ENCODE assay signal across 30 cellular contexts in the genomic region with DNA sequence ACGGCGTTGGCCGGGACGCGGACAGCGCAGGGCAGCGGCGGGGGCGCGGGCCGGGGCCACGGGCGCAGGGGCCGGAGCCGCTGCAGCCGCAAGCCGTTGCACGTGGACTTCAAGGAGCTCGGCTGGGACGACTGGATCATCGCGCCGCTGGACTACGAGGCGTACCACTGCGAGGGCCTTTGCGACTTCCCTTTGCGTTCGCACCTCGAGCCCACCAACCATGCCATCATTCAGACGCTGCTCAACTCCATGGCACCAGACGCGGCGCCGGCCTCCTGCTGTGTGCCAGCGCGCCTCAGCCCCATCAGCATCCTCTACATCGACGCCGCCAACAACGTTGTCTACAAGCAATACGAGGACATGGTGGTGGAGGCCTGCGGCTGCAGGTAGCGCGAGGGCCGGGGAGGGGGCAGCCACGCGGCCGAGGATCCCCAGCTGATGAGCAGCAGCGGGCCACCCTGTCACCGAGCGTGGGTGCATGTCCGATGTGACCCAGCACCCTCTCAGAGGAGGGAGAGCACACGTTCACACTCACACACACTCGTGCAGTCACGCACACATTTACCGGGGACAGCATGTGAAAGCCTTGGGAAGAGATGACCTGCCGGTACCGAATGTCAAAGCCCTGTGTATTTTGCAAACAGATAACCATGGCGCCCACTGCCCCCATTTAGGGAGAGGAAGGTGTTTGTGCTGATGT. TPM values are rescaled to one million over a fixed set of nuclear protein-coding genes. Genes with fewer than 3 reads are reported as not detected.
DNase-seq lines count a peak whose midpoint lies in the region; ATAC-seq and TF ChIP-seq lines count a peak whose summit lies in the region.
"Had no signal": no experiment of that assay in that cellular context is flagged by ENCODE, and none has a peak within 500 bp of the region (broad histone marks: within the 10 kb centered on the region; RNA-seq: fewer than 3 reads in every experiment).

No MANE protein-coding gene starts in this region.

- H3K4me1 Mint-ChIP-seq in brain = peaks cover 36% of the 10 kb centered on the region
- peaks cover 27% of the 10 kb centered on the region for H3K4me1 Mint-ChIP-seq in nephron progenitor cell

- no peak for TF ChIP-seq CTCF in mammary epithelial cell (conservative IDR thresholded peaks at IDR 0.05 in 1 of 2, IDR thresholded peaks at IDR 0.05 in 1 of 2; ENCODE audit: extremely low read depth in 1 of 2, insufficient read depth in 1 of 2, low read depth in 1 of 2, low read length in 2 of 2)
- TF ChIP-seq CTCF in breast epithelium (IDR thresholded peaks at IDR 0.05) = no peak
- no peak for TF ChIP-seq CTCF in brain (conservative IDR thresholded peaks at IDR 0.05)
- TF ChIP-seq CTCF in nephron progenitor cell (IDR thresholded peaks at IDR 0.05) = no peak
- no peak for TF ChIP-seq CTCF in suprapubic skin (IDR thresholded peaks at IDR 0.05)
- no peak for TF ChIP-seq CTCF in ovary (IDR thresholded peaks at IDR 0.05)

- peak overlapping the region; percentile 18 for H2AFZ ChIP-seq in mammary epithelial cell (ENCODE audit: low read depth, low read length)

- 16% methylated on average over 19 of the region's 60 CpGs for WGBS in mammary epithelial cell (ENCODE audit: low coverage, missing lambda C conversion rate)
- 32% methylated on average over 24 of the region's 60 CpGs for WGBS in suprapubic skin
- 25 to 36% (median 26%) methylated on average over 56 to 60 of the region's 60 CpGs for WGBS in ovary, 3 donors

- H3K36me3 ChIP-seq in mammary epithelial cell (ENCODE audit: insufficient read depth, low read length) = no peaks in the 10 kb centered on the region
- H3K36me3 ChIP-seq in breast epithelium = no peaks in the 10 kb centered on the region
- no peaks in the 10 kb centered on the region for H3K36me3 ChIP-seq in suprapubic skin
- H3K36me3 ChIP-seq in ovary = no peaks in the 10 kb centered on the region
- H3K36me3 ChIP-seq: BE2C, brain microvascular endothelial cell, esophagus squamous epithelium, stomach, upper lobe of right lung had no signal

- BruUV-seq in mammary epithelial cell (replicated peaks; lab: Mats Ljungman, UMichigan) = no TSS peak

- ATAC-seq in HG03342 (IDR thresholded peaks at IDR 0.05; ENCODE audit: unreplicated experiment) = no peak
- ATAC-seq: activated naive CD8-positive, alpha-beta T cell treated with anti-CD3 and anti-CD28 coated beads, Interleukin-2, amount 50 U/mL, for 24 hours; effector memory CD8-positive, alpha-beta T cell; GM12878; Panc1; upper lobe of right lung had no signal

- H3K4me3 ChIP-seq in mammary epithelial cell (replicated peaks in 1 of 3; ENCODE audit: insufficient read depth in 1 of 3, low read depth in 2 of 3, low read length in 3 of 3) (no peak overlapping the region), breast epithelium (peak overlapping the region in 1 of 3 donors; percentile 44), suprapubic skin (peak overlapping the region; percentile 20), ovary (no peak overlapping the region)
- H3K4me3 ChIP-seq: GM12878, upper lobe of right lung had no signal

- DNase-seq in mammary epithelial cell (no peak), breast epithelium (ENCODE audit: low spot score in 2 of 2) (no peak), nephron progenitor cell (peak; percentile 37), suprapubic skin (ENCODE audit: low spot score in 2 of 2) (no peak), NCI-H1048 (lab: John Stamatoyannopoulos, UW) (no peak), ovary (no peak)
- DNase-seq: activated CD4-positive, alpha-beta T cell treated with anti-CD3 and anti-CD28 coated beads, Interleukin-2, amount 50 U/mL, for 4 hours; activated CD8-positive, alpha-beta memory T cell treated with anti-CD3 and anti-CD28 coated beads, Interleukin-2, amount 50 U/mL, for 48 hours; activated effector memory CD4-positive, alpha-beta T cell treated with anti-CD3 and anti-CD28 coated beads, Interleukin-2, amount 50 U/mL, for 16 hours; activated naive CD8-positive, alpha-beta T cell treated with anti-CD3 and anti-CD28 coated beads, Interleukin-2, amount 50 U/mL, for 24 hours; BE2C; brain microvascular endothelial cell; COR-L47; DMS79 treated with DMSO at 0.1 percent for 48 hours; effector memory CD8-positive, alpha-beta T cell; esophagus squamous epithelium; NCI-H1417 treated with DMSO at 0.1 percent for 48 hours; NCI-H2107; spleen; stimulated activated CD4-positive, alpha-beta T cell treated with anti-CD3 and anti-CD28 coated beads, Interleukin-4, amount 100 ng/mL, for 4 hours; stomach had no signal

- H3K36me3 Mint-ChIP-seq in brain (no peaks in the 10 kb centered on the region), nephron progenitor cell (ENCODE audit: low read depth) (no peaks in the 10 kb centered on the region)

- peaks cover 49% of the 10 kb centered on the region for H3K27me3 ChIP-seq in mammary epithelial cell (ENCODE audit: insufficient read depth, low read length)
- H3K27me3 ChIP-seq in breast epithelium = peaks cover 0 to 71% of the 10 kb centered on the region in 2 donors
- H3K27me3 ChIP-seq in suprapubic skin = peaks cover 89% of the 10 kb centered on the region
- H3K27me3 ChIP-seq in ovary = peaks cover 5% of the 10 kb centered on the region

- H3K27ac Mint-ChIP-seq in brain (no peak overlapping the region), nephron progenitor cell (no peak overlapping the region)
- H3K27ac Mint-ChIP-seq: activated naive CD8-positive, alpha-beta T cell treated with anti-CD3 and anti-CD28 coated beads, Interleukin-2, amount 50 U/mL, for 24 hours; effector memory CD8-positive, alpha-beta T cell; T-helper 1 cell treated with Interleukin-12 subunit alpha and Interleukin-12 subunit beta and Interleukin-4 antibody, amounts not matched to agents 30 μg/mL and 1 μg/mL, for 36 hours had no signal

- TF ChIP-seq POLR2A in breast epithelium (IDR thresholded peaks at IDR 0.05) (no peak), suprapubic skin (IDR thresholded peaks at IDR 0.05) (no peak), ovary (IDR thresholded peaks at IDR 0.05) (no peak)

- H3K27me3 Mint-ChIP-seq in brain (peaks cover 90% of the 10 kb centered on the region), nephron progenitor cell (ENCODE audit: low read depth, poor library complexity) (peaks cover 91% of the 10 kb centered on the region)

- peaks cover 2% of the 10 kb centered on the region for H4K20me1 ChIP-seq in mammary epithelial cell (ENCODE audit: insufficient read depth, low read length)

- H3K9me3 Mint-ChIP-seq in brain (peaks cover 0 to 7% (median 0%) of the 10 kb centered on the region in 5 experiments), nephron progenitor cell (no peaks in the 10 kb centered on the region)
- H3K9me3 Mint-ChIP-seq: activated naive CD8-positive, alpha-beta T cell treated with anti-CD3 and anti-CD28 coated beads, Interleukin-2, amount 50 U/mL, for 24 hours; effector memory CD8-positive, alpha-beta T cell; T-helper 1 cell treated with Interleukin-12 subunit alpha and Interleukin-12 subunit beta and Interleukin-4 antibody, amounts not matched to agents 30 μg/mL and 1 μg/mL, for 36 hours had no signal

- CTCF ChIA-PET in mammary epithelial cell (lab: Charles Lee; ENCODE audit: low non-redundant PET) = no interaction called here

- intact Hi-C loops in mammary epithelial cell (cut with micrococcal nuclease) = no loop called here
- intact Hi-C loops in breast epithelium (cut with DNase I; ENCODE audit: low total_unique reads) = no loop called here
- intact Hi-C loops in ovary (cut with DNase I) = no loop called here

- in situ Hi-C loops in mammary epithelial cell (cut with MboI; ENCODE audit: low sequenced_read_pairs in 2 of 2) = no loop called here

- H3K9me3 ChIP-seq in mammary epithelial cell (replicated peaks; ENCODE audit: insufficient read depth, low read length) = no peaks in the 10 kb centered on the region
- no peaks in the 10 kb centered on the region for H3K9me3 ChIP-seq in breast epithelium
- no peaks in the 10 kb centered on the region for H3K9me3 ChIP-seq in suprapubic skin
- H3K9me3 ChIP-seq in ovary = no peaks in the 10 kb centered on the region
- H3K9me3 ChIP-seq: BE2C, esophagus squamous epithelium, spleen, upper lobe of right lung had no signal

- H3K9ac ChIP-seq in mammary epithelial cell (ENCODE audit: insufficient read depth, low read length) = no peak overlapping the region

- H3K4me3 Mint-ChIP-seq in brain (peak overlapping the region in 3 of 5 experiments; percentile 30 to 70 (median 65)), nephron progenitor cell (no peak overlapping the region)
- H3K4me3 Mint-ChIP-seq: activated naive CD8-positive, alpha-beta T cell treated with anti-CD3 and anti-CD28 coated beads, Interleukin-2, amount 50 U/mL, for 24 hours; T-helper 1 cell treated with Interleukin-12 subunit alpha and Interleukin-12 subunit beta and Interleukin-4 antibody, amounts not matched to agents 30 μg/mL and 1 μg/mL, for 36 hours had no signal

- no peaks in the 10 kb centered on the region for H3K79me2 ChIP-seq in mammary epithelial cell (ENCODE audit: insufficient read depth, low read length)

- dilution Hi-C loops in mammary epithelial cell (cut with HindIII; ENCODE audit: low sequenced_read_pairs) = no loop called here

- no peak overlapping the region for H3K4me2 ChIP-seq in mammary epithelial cell (ENCODE audit: insufficient read depth, low read depth, low read length)

- H3K27ac ChIP-seq in mammary epithelial cell (ENCODE audit: insufficient read depth, low read depth, low read length) (no peak overlapping the region), breast epithelium (no peak overlapping the region), suprapubic skin (no peak overlapping the region), ovary (no peak overlapping the region)
- H3K27ac ChIP-seq: brain microvascular endothelial cell, esophagus squamous epithelium, HL-60, stomach, upper lobe of right lung, VCaP had no signal

- TF ChIP-seq EP300 in suprapubic skin (IDR thresholded peaks at IDR 0.05) (no peak), ovary (IDR thresholded peaks at IDR 0.05) (no peak)

- H3K4me1 ChIP-seq in mammary epithelial cell (ENCODE audit: insufficient read depth, low read length) = peaks cover 3% of the 10 kb centered on the region
- peaks cover 0 to 7% of the 10 kb centered on the region in 2 donors for H3K4me1 ChIP-seq in breast epithelium
- H3K4me1 ChIP-seq in suprapubic skin = peaks cover 42% of the 10 kb centered on the region
- H3K4me1 ChIP-seq in ovary (ENCODE audit: insufficient read depth) = peaks cover 8% of the 10 kb centered on the region
- H3K4me1 ChIP-seq: BE2C had no signal

RNA-seq across cellular contexts. Expression of a gene that starts 4.2 kb away (rescaled TPM):
- total RNA-seq in mammary epithelial cell = under 1 TPM in 1 of 2 donors, not detected in 1; under 0.01 TPM
- polyA plus RNA-seq in mammary epithelial cell = not detected
- not detected for polyA minus RNA-seq in mammary epithelial cell
- total RNA-seq in breast epithelium = under 1 TPM; under 0.01 to 0.15 (median under 0.01) TPM
- 0.10 TPM for polyA plus RNA-seq in brain (ENCODE audit: insufficient read depth, low read depth, low replicate concordance)
- total RNA-seq in suprapubic skin = 1 to 10 TPM; 1.9 to 3.1 (median 2.4) TPM
- total RNA-seq in ovary = 1 to 10 TPM in 1 of 7 donors, under 1 TPM in 6; 0.11 to 1.7 (median 0.48) TPM
- under 1 TPM; 0.21 to 0.83 TPM for polyA plus RNA-seq in ovary
- total RNA-seq: MCF 10A had no signal

RNA-seq across cellular contexts. Expression of a gene that starts 20.3 kb away (rescaled TPM):
- total RNA-seq in mammary epithelial cell (10 to 100 TPM; 20.5 to 26.5 TPM), breast epithelium (10 to 100 TPM; 19.0 to 31.8 (median 25.9) TPM), suprapubic skin (10 to 100 TPM; 23.3 to 38.2 (median 34.2) TPM), ovary (10 to 100 TPM; 12.8 to 24.4 (median 22.4) TPM)
- polyA plus RNA-seq in mammary epithelial cell (13.4 TPM), brain (ENCODE audit: insufficient read depth, low read depth, low replicate concordance) (46.7 TPM), ovary (10 to 100 TPM; 12.0 to 22.2 TPM)
- polyA minus RNA-seq in mammary epithelial cell = 27.1 TPM
